In the genomic region with DNA sequence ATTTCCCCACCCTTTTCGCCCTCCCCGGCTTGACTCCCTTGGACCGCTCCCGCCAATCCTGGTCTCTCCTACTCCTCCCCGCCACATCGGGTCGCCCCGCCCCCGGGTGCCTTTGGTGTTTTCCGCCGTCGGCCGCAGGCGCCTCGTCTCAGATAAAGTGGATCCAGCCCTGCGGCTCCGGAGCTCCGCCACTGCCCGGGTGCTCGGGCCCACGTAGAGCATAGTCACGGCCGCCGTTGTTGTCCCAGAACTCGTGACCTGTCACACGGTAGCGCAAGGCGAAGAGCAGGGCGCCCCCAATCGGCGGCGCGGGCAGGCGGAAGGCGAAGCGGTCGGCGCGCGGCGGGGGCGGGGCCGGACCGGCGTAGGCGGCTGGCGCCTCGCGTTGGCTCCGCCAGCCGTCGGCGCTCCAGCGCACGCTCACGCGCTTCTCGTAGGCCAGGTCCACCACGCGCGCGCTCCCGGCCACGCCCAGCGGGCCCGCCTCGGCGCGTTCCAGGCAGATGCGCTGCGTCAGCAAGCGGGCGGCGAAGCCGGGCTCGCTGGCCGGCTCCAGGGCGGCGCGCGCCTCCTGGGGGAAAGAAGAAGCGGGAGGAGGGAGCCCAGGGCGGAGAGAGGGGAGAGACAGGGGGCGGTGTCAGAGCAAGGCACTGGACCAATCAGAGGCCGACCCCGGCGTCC, we compare ENCODE assay signal across 1 cellular context.
A peak's percentile ranks its signal among the peaks of the same experiment; 100 is the strongest.
TF ChIP-seq lines count a peak whose summit lies in the region.

No MANE protein-coding gene starts in this region.

TF ChIP-seq in HepG2, 621 proteins besides CTCF, POLR2A, EP300 and RAD21 (continued from another document and continues in another):
- TF ChIP-seq, protein P1, sequence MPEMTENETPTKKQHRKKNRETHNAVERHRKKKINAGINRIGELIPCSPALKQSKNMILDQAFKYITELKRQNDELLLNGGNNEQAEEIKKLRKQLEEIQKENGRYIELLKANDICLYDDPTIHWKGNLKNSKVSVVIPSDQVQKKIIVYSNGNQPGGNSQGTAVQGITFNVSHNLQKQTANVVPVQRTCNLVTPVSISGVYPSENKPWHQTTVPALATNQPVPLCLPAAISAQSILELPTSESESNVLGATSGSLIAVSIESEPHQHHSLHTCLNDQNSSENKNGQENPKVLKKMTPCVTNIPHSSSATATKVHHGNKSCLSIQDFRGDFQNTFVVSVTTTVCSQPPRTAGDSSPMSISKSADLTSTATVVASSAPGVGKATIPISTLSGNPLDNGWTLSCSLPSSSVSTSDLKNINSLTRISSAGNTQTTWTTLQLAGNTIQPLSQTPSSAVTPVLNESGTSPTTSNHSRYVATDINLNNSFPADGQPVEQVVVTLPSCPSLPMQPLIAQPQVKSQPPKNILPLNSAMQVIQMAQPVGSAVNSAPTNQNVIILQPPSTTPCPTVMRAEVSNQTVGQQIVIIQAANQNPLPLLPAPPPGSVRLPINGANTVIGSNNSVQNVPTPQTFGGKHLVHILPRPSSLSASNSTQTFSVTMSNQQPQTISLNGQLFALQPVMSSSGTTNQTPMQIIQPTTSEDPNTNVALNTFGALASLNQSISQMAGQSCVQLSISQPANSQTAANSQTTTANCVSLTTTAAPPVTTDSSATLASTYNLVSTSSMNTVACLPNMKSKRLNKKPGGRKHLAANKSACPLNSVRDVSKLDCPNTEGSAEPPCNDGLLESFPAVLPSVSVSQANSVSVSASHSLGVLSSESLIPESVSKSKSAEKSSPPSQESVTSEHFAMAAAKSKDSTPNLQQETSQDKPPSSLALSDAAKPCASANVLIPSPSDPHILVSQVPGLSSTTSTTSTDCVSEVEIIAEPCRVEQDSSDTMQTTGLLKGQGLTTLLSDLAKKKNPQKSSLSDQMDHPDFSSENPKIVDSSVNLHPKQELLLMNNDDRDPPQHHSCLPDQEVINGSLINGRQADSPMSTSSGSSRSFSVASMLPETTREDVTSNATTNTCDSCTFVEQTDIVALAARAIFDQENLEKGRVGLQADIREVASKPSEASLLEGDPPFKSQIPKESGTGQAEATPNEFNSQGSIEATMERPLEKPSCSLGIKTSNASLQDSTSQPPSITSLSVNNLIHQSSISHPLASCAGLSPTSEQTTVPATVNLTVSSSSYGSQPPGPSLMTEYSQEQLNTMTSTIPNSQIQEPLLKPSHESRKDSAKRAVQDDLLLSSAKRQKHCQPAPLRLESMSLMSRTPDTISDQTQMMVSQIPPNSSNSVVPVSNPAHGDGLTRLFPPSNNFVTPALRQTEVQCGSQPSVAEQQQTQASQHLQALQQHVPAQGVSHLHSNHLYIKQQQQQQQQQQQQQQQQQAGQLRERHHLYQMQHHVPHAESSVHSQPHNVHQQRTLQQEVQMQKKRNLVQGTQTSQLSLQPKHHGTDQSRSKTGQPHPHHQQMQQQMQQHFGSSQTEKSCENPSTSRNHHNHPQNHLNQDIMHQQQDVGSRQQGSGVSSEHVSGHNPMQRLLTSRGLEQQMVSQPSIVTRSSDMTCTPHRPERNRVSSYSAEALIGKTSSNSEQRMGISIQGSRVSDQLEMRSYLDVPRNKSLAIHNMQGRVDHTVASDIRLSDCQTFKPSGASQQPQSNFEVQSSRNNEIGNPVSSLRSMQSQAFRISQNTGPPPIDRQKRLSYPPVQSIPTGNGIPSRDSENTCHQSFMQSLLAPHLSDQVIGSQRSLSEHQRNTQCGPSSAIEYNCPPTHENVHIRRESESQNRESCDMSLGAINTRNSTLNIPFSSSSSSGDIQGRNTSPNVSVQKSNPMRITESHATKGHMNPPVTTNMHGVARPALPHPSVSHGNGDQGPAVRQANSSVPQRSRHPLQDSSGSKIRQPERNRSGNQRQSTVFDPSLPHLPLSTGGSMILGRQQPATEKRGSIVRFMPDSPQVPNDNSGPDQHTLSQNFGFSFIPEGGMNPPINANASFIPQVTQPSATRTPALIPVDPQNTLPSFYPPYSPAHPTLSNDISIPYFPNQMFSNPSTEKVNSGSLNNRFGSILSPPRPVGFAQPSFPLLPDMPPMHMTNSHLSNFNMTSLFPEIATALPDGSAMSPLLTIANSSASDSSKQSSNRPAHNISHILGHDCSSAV (CRISPR knock-in tag; IDR thresholded peaks at IDR 0.05; ENCODE audit: borderline replicate concordance): no peak
- no peak for TF ChIP-seq SCMH1 (CRISPR knock-in tag; IDR thresholded peaks at IDR 0.05; ENCODE audit: borderline replicate concordance)
- TF ChIP-seq PCBP1 (IDR thresholded peaks at IDR 0.05; ENCODE audit: borderline replicate concordance, low read depth, low read length): 0 out of 2 replicates have a peak, but pooled peaks have one; percentile 52
- TF ChIP-seq TRIM24 (CRISPR knock-in tag; IDR thresholded peaks at IDR 0.05): no peak
- TF ChIP-seq PRMT3 (CRISPR knock-in tag; IDR thresholded peaks at IDR 0.05; ENCODE audit: borderline replicate concordance, low read depth): no peak
- TF ChIP-seq, protein P2, sequence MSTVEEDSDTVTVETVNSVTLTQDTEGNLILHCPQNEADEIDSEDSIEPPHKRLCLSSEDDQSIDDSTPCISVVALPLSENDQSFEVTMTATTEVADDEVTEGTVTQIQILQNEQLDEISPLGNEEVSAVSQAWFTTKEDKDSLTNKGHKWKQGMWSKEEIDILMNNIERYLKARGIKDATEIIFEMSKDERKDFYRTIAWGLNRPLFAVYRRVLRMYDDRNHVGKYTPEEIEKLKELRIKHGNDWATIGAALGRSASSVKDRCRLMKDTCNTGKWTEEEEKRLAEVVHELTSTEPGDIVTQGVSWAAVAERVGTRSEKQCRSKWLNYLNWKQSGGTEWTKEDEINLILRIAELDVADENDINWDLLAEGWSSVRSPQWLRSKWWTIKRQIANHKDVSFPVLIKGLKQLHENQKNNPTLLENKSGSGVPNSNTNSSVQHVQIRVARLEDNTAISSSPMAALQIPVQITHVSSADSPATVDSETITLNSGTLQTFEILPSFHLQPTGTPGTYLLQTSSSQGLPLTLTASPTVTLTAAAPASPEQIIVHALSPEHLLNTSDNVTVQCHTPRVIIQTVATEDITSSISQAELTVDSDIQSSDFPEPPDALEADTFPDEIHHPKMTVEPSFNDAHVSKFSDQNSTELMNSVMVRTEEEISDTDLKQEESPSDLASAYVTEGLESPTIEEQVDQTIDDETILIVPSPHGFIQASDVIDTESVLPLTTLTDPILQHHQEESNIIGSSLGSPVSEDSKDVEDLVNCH (CRISPR knock-in tag; IDR thresholded peaks at IDR 0.05): no peak
- peak; percentile 27; the same call in 1 of the 2 replicates for TF ChIP-seq RFX1 (IDR thresholded peaks at IDR 0.05)
- TF ChIP-seq, protein P3, sequence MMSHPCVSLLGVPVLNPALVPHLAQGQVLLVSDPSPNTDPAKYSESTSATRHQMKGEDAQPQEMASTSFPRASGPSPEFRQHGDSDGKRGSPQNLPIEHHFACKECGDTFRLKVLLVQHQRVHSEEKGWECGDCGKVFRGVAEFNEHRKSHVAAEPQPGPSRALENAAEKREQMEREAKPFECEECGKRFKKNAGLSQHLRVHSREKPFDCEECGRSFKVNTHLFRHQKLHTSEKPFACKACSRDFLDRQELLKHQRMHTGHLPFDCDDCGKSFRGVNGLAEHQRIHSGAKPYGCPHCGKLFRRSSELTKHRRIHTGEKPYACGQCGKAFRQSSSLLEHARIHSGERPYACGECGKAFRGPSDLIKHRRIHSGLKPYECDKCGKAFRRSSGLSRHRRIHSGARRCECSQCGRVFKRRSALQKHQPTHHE (CRISPR knock-in tag; IDR thresholded peaks at IDR 0.05; ENCODE audit: borderline replicate concordance): no peak
- peak; percentile 81 for TF ChIP-seq PHF8 (CRISPR knock-in tag; IDR thresholded peaks at IDR 0.05)
- TF ChIP-seq, protein P4, sequence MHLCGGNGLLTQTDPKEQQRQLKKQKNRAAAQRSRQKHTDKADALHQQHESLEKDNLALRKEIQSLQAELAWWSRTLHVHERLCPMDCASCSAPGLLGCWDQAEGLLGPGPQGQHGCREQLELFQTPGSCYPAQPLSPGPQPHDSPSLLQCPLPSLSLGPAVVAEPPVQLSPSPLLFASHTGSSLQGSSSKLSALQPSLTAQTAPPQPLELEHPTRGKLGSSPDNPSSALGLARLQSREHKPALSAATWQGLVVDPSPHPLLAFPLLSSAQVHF (CRISPR knock-in tag; IDR thresholded peaks at IDR 0.05): no peak
- no peak for TF ChIP-seq NFRKB (IDR thresholded peaks at IDR 0.05)
- TF ChIP-seq ZNF747 (CRISPR knock-in tag; IDR thresholded peaks at IDR 0.05; ENCODE audit: borderline replicate concordance): peak; percentile 90; the same call in 1 of the 2 replicates
- TF ChIP-seq ZBTB3 (CRISPR knock-in tag; IDR thresholded peaks at IDR 0.05; ENCODE audit: borderline replicate concordance, low read depth): no peak
- TF ChIP-seq PAF1 (CRISPR knock-in tag; IDR thresholded peaks at IDR 0.05): 0 out of 2 replicates have a peak, but pooled peaks have one; percentile 36
- no peak for TF ChIP-seq NAIF1 (CRISPR knock-in tag; IDR thresholded peaks at IDR 0.05; ENCODE audit: borderline replicate concordance)
- TF ChIP-seq XRCC5 (optimal IDR thresholded peaks at IDR 0.05; ENCODE audit: low read length): peak; percentile 98
- no peak for TF ChIP-seq ZNF207 (IDR thresholded peaks at IDR 0.05; ENCODE audit: borderline replicate concordance)
- no peak for TF ChIP-seq ZNF713 (CRISPR knock-in tag; IDR thresholded peaks at IDR 0.05)
- TF ChIP-seq ZNF354B (CRISPR knock-in tag; IDR thresholded peaks at IDR 0.05): peak; percentile 85; the same call in 1 of the 2 replicates
- no peak for TF ChIP-seq SETDB1 (CRISPR knock-in tag; IDR thresholded peaks at IDR 0.05; ENCODE audit: borderline replicate concordance)
- TF ChIP-seq ZNF816 (CRISPR knock-in tag; IDR thresholded peaks at IDR 0.05; ENCODE audit: borderline replicate concordance): no peak
- TF ChIP-seq ZNF256 (CRISPR knock-in tag; conservative IDR thresholded peaks at IDR 0.05): no peak
- TF ChIP-seq, protein P5, sequence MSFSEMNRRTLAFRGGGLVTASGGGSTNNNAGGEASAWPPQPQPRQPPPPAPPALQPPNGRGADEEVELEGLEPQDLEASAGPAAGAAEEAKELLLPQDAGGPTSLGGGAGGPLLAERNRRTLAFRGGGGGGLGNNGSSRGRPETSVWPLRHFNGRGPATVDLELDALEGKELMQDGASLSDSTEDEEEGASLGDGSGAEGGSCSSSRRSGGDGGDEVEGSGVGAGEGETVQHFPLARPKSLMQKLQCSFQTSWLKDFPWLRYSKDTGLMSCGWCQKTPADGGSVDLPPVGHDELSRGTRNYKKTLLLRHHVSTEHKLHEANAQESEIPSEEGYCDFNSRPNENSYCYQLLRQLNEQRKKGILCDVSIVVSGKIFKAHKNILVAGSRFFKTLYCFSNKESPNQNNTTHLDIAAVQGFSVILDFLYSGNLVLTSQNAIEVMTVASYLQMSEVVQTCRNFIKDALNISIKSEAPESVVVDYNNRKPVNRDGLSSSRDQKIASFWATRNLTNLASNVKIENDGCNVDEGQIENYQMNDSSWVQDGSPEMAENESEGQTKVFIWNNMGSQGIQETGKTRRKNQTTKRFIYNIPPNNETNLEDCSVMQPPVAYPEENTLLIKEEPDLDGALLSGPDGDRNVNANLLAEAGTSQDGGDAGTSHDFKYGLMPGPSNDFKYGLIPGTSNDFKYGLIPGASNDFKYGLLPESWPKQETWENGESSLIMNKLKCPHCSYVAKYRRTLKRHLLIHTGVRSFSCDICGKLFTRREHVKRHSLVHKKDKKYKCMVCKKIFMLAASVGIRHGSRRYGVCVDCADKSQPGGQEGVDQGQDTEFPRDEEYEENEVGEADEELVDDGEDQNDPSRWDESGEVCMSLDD (CRISPR knock-in tag; IDR thresholded peaks at IDR 0.05; ENCODE audit: borderline replicate concordance): no peak
- 0 out of 2 replicates have a peak, but pooled peaks have one; percentile 92 for TF ChIP-seq U2AF2 (IDR thresholded peaks at IDR 0.05; ENCODE audit: low read depth, low read length)
- TF ChIP-seq STAG1 (CRISPR knock-in tag; IDR thresholded peaks at IDR 0.05): peak; percentile 50
- peak; percentile 73; the same call in 1 of the 2 replicates for TF ChIP-seq CHCHD3 (CRISPR knock-in tag; IDR thresholded peaks at IDR 0.05)
- TF ChIP-seq MED1 (CRISPR knock-in tag; IDR thresholded peaks at IDR 0.05): peak; percentile 81
- no peak for TF ChIP-seq ZNF230 (CRISPR knock-in tag; IDR thresholded peaks at IDR 0.05)
- TF ChIP-seq MEIS2 (CRISPR knock-in tag; IDR thresholded peaks at IDR 0.05): peak; percentile 99
- TF ChIP-seq TBP (CRISPR knock-in tag; IDR thresholded peaks at IDR 0.05): peak; percentile 84; the same call in 1 of the 2 replicates
- no peak for TF ChIP-seq ZNF841 (CRISPR knock-in tag; IDR thresholded peaks at IDR 0.05; ENCODE audit: borderline replicate concordance)
- TF ChIP-seq, protein P6, sequence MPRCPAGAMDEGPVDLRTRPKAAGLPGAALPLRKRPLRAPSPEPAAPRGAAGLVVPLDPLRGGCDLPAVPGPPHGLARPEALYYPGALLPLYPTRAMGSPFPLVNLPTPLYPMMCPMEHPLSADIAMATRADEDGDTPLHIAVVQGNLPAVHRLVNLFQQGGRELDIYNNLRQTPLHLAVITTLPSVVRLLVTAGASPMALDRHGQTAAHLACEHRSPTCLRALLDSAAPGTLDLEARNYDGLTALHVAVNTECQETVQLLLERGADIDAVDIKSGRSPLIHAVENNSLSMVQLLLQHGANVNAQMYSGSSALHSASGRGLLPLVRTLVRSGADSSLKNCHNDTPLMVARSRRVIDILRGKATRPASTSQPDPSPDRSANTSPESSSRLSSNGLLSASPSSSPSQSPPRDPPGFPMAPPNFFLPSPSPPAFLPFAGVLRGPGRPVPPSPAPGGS (CRISPR knock-in tag; IDR thresholded peaks at IDR 0.05): no peak; the same call in 1 of the 2 replicates
